In the genomic region with DNA sequence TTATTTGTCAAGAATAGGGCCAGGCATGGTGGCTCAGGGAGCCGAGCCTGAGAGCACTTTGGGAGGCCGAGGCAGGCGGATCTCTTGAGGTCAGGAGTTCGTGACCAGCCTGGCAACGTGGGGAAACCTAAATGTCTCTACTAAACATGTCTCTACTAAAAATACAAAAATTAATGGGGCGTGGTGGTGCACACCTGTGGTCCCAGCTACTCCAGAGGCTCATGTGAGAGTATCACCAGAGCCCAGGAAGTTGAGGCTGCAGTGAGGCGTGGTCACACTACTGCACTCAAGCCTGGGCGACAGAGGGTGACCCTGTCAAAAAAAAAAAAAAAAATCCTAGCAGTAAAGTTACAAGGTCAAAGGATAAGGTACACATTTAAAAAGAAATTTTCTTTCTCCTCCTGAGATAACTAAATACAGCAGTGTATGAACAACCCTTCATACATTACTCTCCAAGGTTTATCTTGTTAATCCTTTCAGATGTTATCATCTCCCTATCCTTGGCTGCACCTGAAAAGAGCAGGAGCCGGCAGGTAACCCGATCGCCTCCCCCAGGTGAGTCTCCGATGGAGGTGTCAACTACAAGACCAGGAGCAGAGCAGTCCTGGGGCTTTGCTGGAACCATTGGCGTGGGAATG, we compare ENCODE assay signal across 8 cellular contexts.
DNase-seq lines count a peak whose midpoint lies in the region; ATAC-seq lines count a peak whose summit lies in the region.

No MANE protein-coding gene starts in this region.

- intact Hi-C loops in CD4-positive, alpha-beta memory T cell (cut with micrococcal nuclease) = no loop called here

- H3K9me3 ChIP-seq in CD4-positive, alpha-beta memory T cell (ENCODE audit: control insufficient read depth in 1 of 2, low read length in 2 of 2) = no peaks in the 10 kb centered on the region

- peaks cover 5 to 27% (median 8%) of the 10 kb centered on the region in 4 donors for H3K4me1 Mint-ChIP-seq in CD4-positive, alpha-beta memory T cell
- H3K4me1 Mint-ChIP-seq in naive thymus-derived CD8-positive, alpha-beta T cell = peaks cover 7 to 32% (median 15%) of the 10 kb centered on the region in 4 donors

- no peaks in the 10 kb centered on the region for H3K36me3 ChIP-seq in CD4-positive, alpha-beta memory T cell (ENCODE audit: insufficient read depth, low read length)

- H3K4me3 ChIP-seq in CD4-positive, alpha-beta memory T cell (ENCODE audit: low read length in 2 of 2) = peak overlapping the region; percentile 28 to 69
- H3K4me3 ChIP-seq in Jurkat, Clone E6-1 (ENCODE audit: low read length) = peak overlapping the region; percentile 80

- H3K27me3 Mint-ChIP-seq in CD4-positive, alpha-beta memory T cell = no peaks in the 10 kb centered on the region
- no peaks in the 10 kb centered on the region for H3K27me3 Mint-ChIP-seq in naive thymus-derived CD8-positive, alpha-beta T cell

- peaks cover 0 to 5% of the 10 kb centered on the region in 2 donors for H3K36me3 Mint-ChIP-seq in CD4-positive, alpha-beta memory T cell
- peaks cover 0 to 3% (median 0%) of the 10 kb centered on the region in 3 donors for H3K36me3 Mint-ChIP-seq in naive thymus-derived CD8-positive, alpha-beta T cell

- peak in 1 of 2 donors; percentile 4 for ATAC-seq in naive thymus-derived CD8-positive, alpha-beta T cell
- ATAC-seq in HG03439 (IDR thresholded peaks at IDR 0.05; ENCODE audit: unreplicated experiment) = no peak
- no peak for ATAC-seq in HG03432 (IDR thresholded peaks at IDR 0.05; ENCODE audit: unreplicated experiment)

- H3K27me3 ChIP-seq in CD4-positive, alpha-beta memory T cell (ENCODE audit: insufficient read depth, low read length) = no peaks in the 10 kb centered on the region

- DNase-seq in CD4-positive, alpha-beta memory T cell = no peak
- DNase-seq in Jurkat, Clone E6-1 (ENCODE audit: low read depth, low spot score) = no peak
- DNase-seq in naive thymus-derived CD8-positive, alpha-beta T cell = no peak
- DNase-seq in effector CD4-positive, alpha-beta T cell = no peak
- no peak for DNase-seq in KBM-7

- peak overlapping the region; percentile 30 to 79 (median 53) for H3K27ac Mint-ChIP-seq in CD4-positive, alpha-beta memory T cell
- H3K27ac Mint-ChIP-seq in naive thymus-derived CD8-positive, alpha-beta T cell = peak overlapping the region in 9 of 10 donors; percentile 10 to 90 (median 68)

- CTCF ChIA-PET in CD4-positive, alpha-beta memory T cell (lab: Charles Lee; ENCODE audit: partially characterized antibody) = no interaction called here

- peaks cover 10% of the 10 kb centered on the region for H3K4me1 ChIP-seq in CD4-positive, alpha-beta memory T cell (ENCODE audit: insufficient read depth, low read length)

- H3K4me3 Mint-ChIP-seq in CD4-positive, alpha-beta memory T cell = peak overlapping the region; percentile 84 to 97 (median 86)
- peak overlapping the region; percentile 79 to 98 (median 88) for H3K4me3 Mint-ChIP-seq in naive thymus-derived CD8-positive, alpha-beta T cell

- POLR2A ChIA-PET in CD4-positive, alpha-beta memory T cell (lab: Charles Lee; ENCODE audit: partially characterized antibody) = interaction anchor here (1.5 kb wide), 1 partner anchor 123 kb away, joined by 3 read pairs; the partner anchor contains the start of gene GOSR1
- POLR2A ChIA-PET in naive thymus-derived CD8-positive, alpha-beta T cell (lab: Charles Lee) = no interaction called here

- peak overlapping the region; percentile 51 for H3K27ac ChIP-seq in CD4-positive, alpha-beta memory T cell (ENCODE audit: low read depth, low read length)
- H3K27ac ChIP-seq in cingulate gyrus (ENCODE audit: low read depth, low read length) = peak overlapping the region; percentile 79

- H3K9me3 Mint-ChIP-seq in CD4-positive, alpha-beta memory T cell = peaks cover 0 to 2% (median 0%) of the 10 kb centered on the region in 8 donors
- H3K9me3 Mint-ChIP-seq in naive thymus-derived CD8-positive, alpha-beta T cell = peaks cover 0 to 6% (median 0%) of the 10 kb centered on the region in 9 donors

- in situ Hi-C loops in KBM-7 (cut with MboI; ENCODE audit: low pct_unique_long_range_greater_than_20kb, low sequenced_read_pairs) = no loop called here
